ENCODE assay signal across 11 cellular contexts in the genomic region with DNA sequence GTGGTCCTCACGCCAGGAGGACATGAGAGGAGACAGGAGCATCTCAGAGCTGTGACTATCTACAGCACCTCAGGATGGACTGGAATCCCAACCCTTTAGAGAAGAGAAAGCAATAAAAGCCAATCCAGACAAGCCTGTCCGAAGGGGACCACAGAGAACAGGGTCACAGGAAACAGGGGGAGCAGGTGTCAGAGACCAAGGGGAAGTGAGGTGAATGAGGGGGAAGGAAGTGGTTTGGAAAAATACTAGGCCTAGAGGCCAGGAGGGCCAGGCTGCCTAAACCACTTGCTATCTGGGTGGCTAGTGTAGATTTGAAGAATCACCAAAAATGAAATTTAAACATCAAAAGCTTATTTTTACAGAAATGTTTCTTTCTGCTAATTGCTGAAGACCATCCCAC. TPM values are rescaled to one million over a fixed set of nuclear protein-coding genes. Genes with fewer than 3 reads are reported as not detected.
DNase-seq lines count a peak whose midpoint lies in the region; ATAC-seq and TF ChIP-seq lines count a peak whose summit lies in the region.
"Had no signal": no experiment of that assay in that cellular context is flagged by ENCODE, and none has a peak within 500 bp of the region (broad histone marks: within the 10 kb centered on the region; RNA-seq: fewer than 3 reads in every experiment).

No MANE protein-coding gene starts in this region.

- H3K27me3 Mint-ChIP-seq in CD4-positive, CD25-positive, alpha-beta regulatory T cell, result no peaks in the 10 kb centered on the region
- no peaks in the 10 kb centered on the region for H3K27me3 Mint-ChIP-seq in activated T-helper 17 cell treated with anti-CD3 and anti-CD28 coated beads, Interleukin-2, amount 50 U/mL, for 72 hours
- no peaks in the 10 kb centered on the region for H3K27me3 Mint-ChIP-seq in CD14-positive monocyte (ENCODE audit: low read depth in 3 of 3)

- H3K4me1 ChIP-seq in CD4-positive, CD25-positive, alpha-beta regulatory T cell (ENCODE audit: control insufficient read depth, insufficient read depth, low read length, poor library complexity, severe bottlenecking), result peaks cover 14% of the 10 kb centered on the region
- no peaks in the 10 kb centered on the region for H3K4me1 ChIP-seq in Karpas-422 (ENCODE audit: low read length)

- peak in 1 of 3 donors; percentile 50 for DNase-seq in CD4-positive, CD25-positive, alpha-beta regulatory T cell
- DNase-seq in NCI-H2227 (lab: John Stamatoyannopoulos, UW; ENCODE audit: unreplicated experiment) (no peak), Karpas-422 (no peak), GM19238 (ENCODE audit: insufficient read length, low spot score) (no peak), CD14-positive monocyte (ENCODE audit: low spot score) (no peak)
- DNase-seq: HCEC 1CT, NCI-H226 had no signal

- peaks cover 54% of the 10 kb centered on the region for H3K36me3 Mint-ChIP-seq in CD4-positive, CD25-positive, alpha-beta regulatory T cell
- peaks cover 85% of the 10 kb centered on the region for H3K36me3 Mint-ChIP-seq in activated T-helper 17 cell treated with anti-CD3 and anti-CD28 coated beads, Interleukin-2, amount 50 U/mL, for 72 hours (ENCODE audit: low read depth)
- H3K36me3 Mint-ChIP-seq in CD14-positive monocyte, result peaks cover 75 to 92% of the 10 kb centered on the region in 2 donors

- no peaks in the 10 kb centered on the region for H3K9me2 ChIP-seq in Karpas-422 (replicated peaks; ENCODE audit: insufficient read depth, low read length)

- intact Hi-C loops in CD14-positive monocyte (cut with micrococcal nuclease), result no loop called here

- no peaks in the 10 kb centered on the region for H3K79me2 ChIP-seq in Karpas-422 (ENCODE audit: low read length)

- H2AFZ ChIP-seq in Karpas-422 (ENCODE audit: low read length), result no peak overlapping the region

- H4K20me1 ChIP-seq in Karpas-422 (ENCODE audit: insufficient read depth, low read depth, low read length), result no peaks in the 10 kb centered on the region

- peaks cover 0 to 3% (median 0%) of the 10 kb centered on the region in 7 donors for H3K9me3 Mint-ChIP-seq in CD4-positive, CD25-positive, alpha-beta regulatory T cell
- no peaks in the 10 kb centered on the region for H3K9me3 Mint-ChIP-seq in activated T-helper 17 cell treated with anti-CD3 and anti-CD28 coated beads, Interleukin-2, amount 50 U/mL, for 72 hours
- H3K9me3 Mint-ChIP-seq in CD14-positive monocyte, result no peaks in the 10 kb centered on the region

- H3K9me3 ChIP-seq in CD4-positive, CD25-positive, alpha-beta regulatory T cell (ENCODE audit: control insufficient read depth in 2 of 2, low read length in 2 of 2), result no peaks in the 10 kb centered on the region
- H3K9me3 ChIP-seq in Karpas-422 (ENCODE audit: low read length), result no peaks in the 10 kb centered on the region
- H3K9me3 ChIP-seq: neutrophil had no signal

- no peak overlapping the region for H3K27ac ChIP-seq in CD4-positive, CD25-positive, alpha-beta regulatory T cell (ENCODE audit: insufficient read depth, low read length, poor library complexity, severe bottlenecking)
- H3K27ac ChIP-seq in Karpas-422 (ENCODE audit: low read length), result no peak overlapping the region
- H3K27ac ChIP-seq: neutrophil had no signal

- H3K27ac Mint-ChIP-seq in CD4-positive, CD25-positive, alpha-beta regulatory T cell, result peak overlapping the region in 2 of 3 donors; percentile 80 to 81
- H3K27ac Mint-ChIP-seq in activated T-helper 17 cell treated with anti-CD3 and anti-CD28 coated beads, Interleukin-2, amount 50 U/mL, for 72 hours, result peak overlapping the region; percentile 81
- no peak overlapping the region for H3K27ac Mint-ChIP-seq in CD14-positive monocyte

- H3K4me3 ChIP-seq in CD4-positive, CD25-positive, alpha-beta regulatory T cell (ENCODE audit: low read depth, low read length), result peak overlapping the region; percentile 11
- no peak overlapping the region for H3K4me3 ChIP-seq in Karpas-422 (ENCODE audit: low read length)

- peaks cover 11 to 23% (median 14%) of the 10 kb centered on the region in 4 donors for H3K4me1 Mint-ChIP-seq in CD4-positive, CD25-positive, alpha-beta regulatory T cell
- peaks cover 8% of the 10 kb centered on the region for H3K4me1 Mint-ChIP-seq in activated T-helper 17 cell treated with anti-CD3 and anti-CD28 coated beads, Interleukin-2, amount 50 U/mL, for 72 hours
- no peaks in the 10 kb centered on the region for H3K4me1 Mint-ChIP-seq in CD14-positive monocyte

- H3K9ac ChIP-seq in Karpas-422 (ENCODE audit: low read length), result no peak overlapping the region

- peaks cover 47% of the 10 kb centered on the region for H3K36me3 ChIP-seq in CD4-positive, CD25-positive, alpha-beta regulatory T cell (ENCODE audit: control insufficient read depth, insufficient read depth, low read length)
- peaks cover 10% of the 10 kb centered on the region for H3K36me3 ChIP-seq in Karpas-422 (ENCODE audit: insufficient read depth, low read length)

- peak overlapping the region in 2 of 4 donors; percentile 2 to 8 for H3K4me3 Mint-ChIP-seq in CD4-positive, CD25-positive, alpha-beta regulatory T cell
- peak overlapping the region; percentile 31 for H3K4me3 Mint-ChIP-seq in activated T-helper 17 cell treated with anti-CD3 and anti-CD28 coated beads, Interleukin-2, amount 50 U/mL, for 72 hours
- H3K4me3 Mint-ChIP-seq in CD14-positive monocyte, result no peak overlapping the region

- H3K27me3 ChIP-seq in CD4-positive, CD25-positive, alpha-beta regulatory T cell (ENCODE audit: control insufficient read depth, insufficient read depth, low read length), result no peaks in the 10 kb centered on the region
- no peaks in the 10 kb centered on the region for H3K27me3 ChIP-seq in Karpas-422 (ENCODE audit: low read length)
- H3K27me3 ChIP-seq: neutrophil had no signal

- no peak for TF ChIP-seq CTCF in CD14-positive monocyte (IDR thresholded peaks at IDR 0.05)

- H3K4me2 ChIP-seq in Karpas-422 (ENCODE audit: low read depth, low read length, poor library complexity, severe bottlenecking), result no peak overlapping the region

- ATAC-seq in CD4-positive, CD25-positive, alpha-beta regulatory T cell (ENCODE audit: low read depth in 2 of 2), result no peak
- ATAC-seq in GM19395 (IDR thresholded peaks at IDR 0.05; ENCODE audit: unreplicated experiment) (peak; percentile 84), HG03095 (IDR thresholded peaks at IDR 0.05; ENCODE audit: unreplicated experiment) (peak; percentile 73)
- peak; percentile 67 for ATAC-seq in activated T-helper 17 cell treated with anti-CD3 and anti-CD28 coated beads, Interleukin-2, amount 50 U/mL, for 72 hours (replicated peaks)

RNA-seq across cellular contexts. Expression of gene TMTC4, which starts 16.2 kb away (rescaled TPM):
- 10.5 TPM for total RNA-seq in CD4-positive, CD25-positive, alpha-beta regulatory T cell
- 1 to 10 TPM; 2.5 to 5.5 (median 4.8) TPM for polyA plus RNA-seq in CD4-positive, CD25-positive, alpha-beta regulatory T cell
- total RNA-seq in activated T-helper 17 cell treated with anti-CD3 and anti-CD28 coated beads, Interleukin-2, amount 50 U/mL, for 72 hours, result 10 to 100 TPM; 11.5 to 14.0 TPM
- total RNA-seq in Karpas-422 (2014; rRNA removed; shearing (Covaris generic); ENCODE audit: low replicate concordance), result 62.7 and 66.7 TPM in 2 replicates
- polyA plus RNA-seq in CD14-positive monocyte, result 1 to 10 TPM; 2.1 to 3.9 TPM

Comparison
In these comparisons a context has a peak if more than half of its experiments do, and no peak if none do; other contexts are left out.
1. ATAC-seq: peak in GM19395 (single experiment), HG03095 (single experiment) and activated T-helper 17 cell treated with anti-CD3 and anti-CD28 coated beads, Interleukin-2, amount 50 U/mL, for 72 hours (single experiment); none in CD4-positive, CD25-positive, alpha-beta regulatory T cell (0 of 2).
2. H3K27ac Mint-ChIP-seq: peak in CD4-positive, CD25-positive, alpha-beta regulatory T cell (2 of 3) and activated T-helper 17 cell treated with anti-CD3 and anti-CD28 coated beads, Interleukin-2, amount 50 U/mL, for 72 hours (single experiment); none in CD14-positive monocyte (0 of 7).